In genomic region chr6:29924287-29924686, GRCh38 we compare ENCODE assay signal across 16 cellular contexts. TPM values are rescaled to one million over a fixed set of nuclear protein-coding genes. Genes with fewer than 3 reads are reported as not detected.
DNase-seq lines count a peak whose midpoint lies in the region; ATAC-seq, FAIRE-seq and TF ChIP-seq lines count a peak whose summit lies in the region.
"Had no signal": no experiment of that assay in that cellular context is flagged by ENCODE, and none has a peak within 500 bp of the region (broad histone marks: within the 10 kb centered on the region; RNA-seq: fewer than 3 reads in every experiment).

No MANE protein-coding gene starts in this region.

- no peaks in the 10 kb centered on the region for H3K9me1 ChIP-seq in keratinocyte (ENCODE audit: control insufficient read depth, extremely low read depth, insufficient read depth, low read length)

- no peak overlapping the region for H2BK120ac ChIP-seq in trophoblast cell (ENCODE audit: insufficient read depth, low read length, poor library complexity)

- TF ChIP-seq RAD21 in HCT116 (IDR thresholded peaks at IDR 0.05; ENCODE audit: low read depth), result no peak

- H3K9me3 ChIP-seq in HCT116 (ENCODE audit: control insufficient read depth in 1 of 2, insufficient read depth in 1 of 2, low read depth in 1 of 2, low read length in 2 of 2) (no peaks in the 10 kb centered on the region), Loucy (ENCODE audit: insufficient read depth, low read depth, low read length) (no peaks in the 10 kb centered on the region), T-helper 17 cell (ENCODE audit: control insufficient read depth, low read length, poor library complexity, severe bottlenecking) (no peaks in the 10 kb centered on the region), keratinocyte (ENCODE audit: control insufficient read depth, low read depth, low read length) (no peaks in the 10 kb centered on the region), trophoblast cell (ENCODE audit: insufficient read depth, low read depth, low read length) (peaks cover 7% of the 10 kb centered on the region), upper lobe of right lung (no peaks in the 10 kb centered on the region)

- H3K4me1 Mint-ChIP-seq in T-helper 17 cell, result peaks cover 8% of the 10 kb centered on the region

- H3K4me1 ChIP-seq in HCT116 (ENCODE audit: control insufficient read depth in 1 of 2, insufficient read depth in 2 of 2, low read length in 2 of 2) (peaks cover 6 to 19% of the 10 kb centered on the region in 2 experiments), Loucy (ENCODE audit: insufficient read depth, low read length, poor library complexity, severe bottlenecking) (peaks cover 45% of the 10 kb centered on the region), keratinocyte (ENCODE audit: control insufficient read depth, extremely low read depth, insufficient read depth, low read length) (peaks cover 22% of the 10 kb centered on the region), trophoblast cell (ENCODE audit: control insufficient read depth in 1 of 2, insufficient read depth in 2 of 2, low read length in 2 of 2) (no peaks in the 10 kb centered on the region), upper lobe of right lung (peaks cover 3% of the 10 kb centered on the region)

- intact Hi-C loops in HCT116 (cut with micrococcal nuclease) (no loop called here), upper lobe of right lung (cut with DNase I) (no loop called here)

- H4K91ac ChIP-seq in trophoblast cell (ENCODE audit: low read depth, low read length), result no peak overlapping the region

- no peaks in the 10 kb centered on the region for H3K79me1 ChIP-seq in trophoblast cell (ENCODE audit: low read length)

- no peak overlapping the region for H3K18ac ChIP-seq in trophoblast cell (ENCODE audit: low read length)

- H2BK12ac ChIP-seq in trophoblast cell (ENCODE audit: low read length), result no peak overlapping the region

- no peak for FAIRE-seq in keratinocyte (lab: Jason Lieb, UNC)
- FAIRE-seq: HepG2 had no signal

- POLR2A ChIA-PET in HCT116 (lab: Charles Lee), result no interaction called here

- no peak overlapping the region for H3K4me3 ChIP-seq in HCT116 (replicated peaks in 1 of 2; ENCODE audit: low read depth in 1 of 2, low read length in 2 of 2)
- no peak overlapping the region for H3K4me3 ChIP-seq in Loucy (ENCODE audit: low read length, poor library complexity, severe bottlenecking)
- H3K4me3 ChIP-seq in keratinocyte (ENCODE audit: control insufficient read depth in 2 of 3, extremely low read depth in 1 of 3, insufficient read depth in 2 of 3, low read depth in 1 of 3, low read length in 3 of 3), result no peak overlapping the region
- no peak overlapping the region for H3K4me3 ChIP-seq in trophoblast cell (ENCODE audit: low read depth, low read length)
- H3K4me3 ChIP-seq in upper lobe of right lung, result no peak overlapping the region
- H3K4me3 ChIP-seq: GM23248 had no signal

- H4K20me1 ChIP-seq in HCT116 (ENCODE audit: insufficient read depth) (no peaks in the 10 kb centered on the region), Loucy (ENCODE audit: insufficient read depth, low read length, poor library complexity, severe bottlenecking) (no peaks in the 10 kb centered on the region), keratinocyte (ENCODE audit: control insufficient read depth, extremely low read depth, insufficient read depth, low read length) (no peaks in the 10 kb centered on the region)

- H3K27ac Mint-ChIP-seq in T-helper 17 cell, result peak overlapping the region; percentile 90

- H3K27ac ChIP-seq in HCT116 (ENCODE audit: low read depth, low read length), result no peak overlapping the region
- peak overlapping the region; percentile 25 for H3K27ac ChIP-seq in keratinocyte (ENCODE audit: control insufficient read depth, insufficient read depth, low read length)
- no peak overlapping the region for H3K27ac ChIP-seq in trophoblast cell (ENCODE audit: low read depth, low read length)
- no peak overlapping the region for H3K27ac ChIP-seq in upper lobe of right lung
- H3K27ac ChIP-seq: GM23248, KMS-11 had no signal

- no peak overlapping the region for H3K4me3 Mint-ChIP-seq in T-helper 17 cell

- H3K9me2 ChIP-seq in HCT116 (ENCODE audit: insufficient read depth) (no peaks in the 10 kb centered on the region), Loucy (replicated peaks; ENCODE audit: low read depth, low read length) (no peaks in the 10 kb centered on the region)

- H2BK5ac ChIP-seq in trophoblast cell (ENCODE audit: low read depth, low read length, poor library complexity), result no peak overlapping the region

- CTCF ChIA-PET in HCT116 (lab: Charles Lee), result no interaction called here

- TF ChIP-seq CTCF in HCT116 (IDR thresholded peaks at IDR 0.05 in 2 of 3, conservative IDR thresholded peaks at IDR 0.05 in 1 of 3; ENCODE audit: borderline replicate concordance in 1 of 3, insufficient read depth in 1 of 3, low read depth in 2 of 3, low read length in 2 of 3) (no peak), Loucy (conservative IDR thresholded peaks at IDR 0.05; ENCODE audit: low read length) (no peak), keratinocyte (optimal IDR thresholded peaks at IDR 0.05 in 1 of 3, IDR thresholded peaks at IDR 0.05 in 1 of 3, conservative IDR thresholded peaks at IDR 0.05 in 1 of 3; ENCODE audit: extremely low read depth in 1 of 3, insufficient read depth in 2 of 3, low read length in 3 of 3) (no peak), upper lobe of right lung (IDR thresholded peaks at IDR 0.05) (no peak)

- H3K36me3 ChIP-seq in HCT116 (ENCODE audit: control insufficient read depth in 1 of 2, insufficient read depth in 2 of 2, low read length in 2 of 2) (no peaks in the 10 kb centered on the region), Loucy (ENCODE audit: insufficient read depth, low read length) (no peaks in the 10 kb centered on the region), keratinocyte (ENCODE audit: control insufficient read depth in 2 of 2, extremely low read depth in 1 of 2, insufficient read depth in 2 of 2, low read length in 2 of 2) (no peaks in the 10 kb centered on the region), trophoblast cell (ENCODE audit: control insufficient read depth in 1 of 2, insufficient read depth in 2 of 2, low read length in 2 of 2) (no peaks in the 10 kb centered on the region), upper lobe of right lung (no peaks in the 10 kb centered on the region)

- H3K79me2 ChIP-seq in HCT116 (ENCODE audit: insufficient read depth, low read length) (no peaks in the 10 kb centered on the region), Loucy (ENCODE audit: insufficient read depth, low read length) (peaks cover 37% of the 10 kb centered on the region), keratinocyte (ENCODE audit: control insufficient read depth, insufficient read depth, low read length) (no peaks in the 10 kb centered on the region), trophoblast cell (ENCODE audit: control insufficient read depth, insufficient read depth, low read length, poor library complexity) (no peaks in the 10 kb centered on the region)

- H3K9ac ChIP-seq in HCT116 (ENCODE audit: low read length) (no peak overlapping the region), Loucy (ENCODE audit: low read depth, low read length, poor library complexity, severe bottlenecking) (no peak overlapping the region), keratinocyte (ENCODE audit: control insufficient read depth, extremely low read depth, insufficient read depth, low read length) (no peak overlapping the region), trophoblast cell (ENCODE audit: low read length) (no peak overlapping the region)
- H3K9ac ChIP-seq: GM23248, KMS-11 had no signal

- no peak overlapping the region for H4K12ac ChIP-seq in trophoblast cell (ENCODE audit: low read depth, low read length)

- ATAC-seq in HCT116 (peak; percentile 58), T-helper 17 cell (no peak), HG03159 (IDR thresholded peaks at IDR 0.05; ENCODE audit: unreplicated experiment) (no peak), upper lobe of right lung (no peak)
- ATAC-seq: HepG2 had no signal

- no peak overlapping the region for H2AK5ac ChIP-seq in trophoblast cell (ENCODE audit: low read length)

- no CpG with 5 or more reads among the region's 3 CpGs for WGBS in trophoblast cell (ENCODE audit: extremely low coverage, insufficient coverage, insufficient read length)

- H3K4me2 ChIP-seq in HCT116 (ENCODE audit: low read length) (peak overlapping the region; percentile 40; the same call in 1 of the 2 replicates), Loucy (ENCODE audit: low read depth, low read length, poor library complexity, severe bottlenecking) (peak overlapping the region; percentile 99), keratinocyte (ENCODE audit: control insufficient read depth, extremely low read depth, insufficient read depth, low read depth, low read length) (peak overlapping the region; percentile 8), trophoblast cell (ENCODE audit: low read length) (no peak overlapping the region)
- H3K4me2 ChIP-seq: KMS-11 had no signal

- no peaks in the 10 kb centered on the region for H3K36me3 Mint-ChIP-seq in T-helper 17 cell (ENCODE audit: low read depth)

- TF ChIP-seq POLR2A in HCT116 (IDR thresholded peaks at IDR 0.05; ENCODE audit: borderline replicate concordance, extremely low read depth, insufficient read depth, insufficient read length), result no peak

- H3F3A ChIP-seq in Loucy (ENCODE audit: low read depth), result no peaks in the 10 kb centered on the region

- no TSS peak for BruUV-seq in HCT116 (replicated peaks; lab: Mats Ljungman, UMichigan)

- no peaks in the 10 kb centered on the region for H3K27me3 Mint-ChIP-seq in T-helper 17 cell

- no peak overlapping the region for H4K8ac ChIP-seq in trophoblast cell (ENCODE audit: low read depth, low read length)

- no peak overlapping the region for H3K4ac ChIP-seq in trophoblast cell (ENCODE audit: low read depth, low read length)

- dilution Hi-C loops in keratinocyte (cut with MboI; ENCODE audit: extremely low pct_ligation_motif_present, low sequenced_read_pairs), result no loop called here

- H2AFZ ChIP-seq in HCT116 (ENCODE audit: low read depth, low read length, poor library complexity, severe bottlenecking), result no peak overlapping the region
- no peak overlapping the region for H2AFZ ChIP-seq in Loucy (ENCODE audit: low read length)
- no peak overlapping the region for H2AFZ ChIP-seq in keratinocyte (ENCODE audit: control insufficient read depth, low read length)
- H2AFZ ChIP-seq in trophoblast cell (ENCODE audit: insufficient read depth, low read length, poor library complexity), result no peak overlapping the region
- H2AFZ ChIP-seq: GM23248 had no signal

- no peak overlapping the region for H3K14ac ChIP-seq in trophoblast cell (ENCODE audit: low read length)

- RAD21 ChIA-PET in HCT116 (lab: Charles Lee; ENCODE audit: low non-redundant PET in 1 of 2, low total read pairs in 2 of 2, uncharacterized antibody in 2 of 2, unreplicated experiment in 2 of 2), result no interaction called here

- no peaks in the 10 kb centered on the region for H3K27me3 ChIP-seq in HCT116 (ENCODE audit: insufficient read depth, low read length)
- no peaks in the 10 kb centered on the region for H3K27me3 ChIP-seq in Loucy (ENCODE audit: insufficient read depth, low read length, poor library complexity, severe bottlenecking)
- no peaks in the 10 kb centered on the region for H3K27me3 ChIP-seq in keratinocyte (ENCODE audit: control insufficient read depth, extremely low read depth, insufficient read depth, low read length)
- H3K27me3 ChIP-seq in trophoblast cell (ENCODE audit: insufficient read depth, low read length), result no peaks in the 10 kb centered on the region
- H3K27me3 ChIP-seq in upper lobe of right lung, result no peaks in the 10 kb centered on the region

- DNase-seq in HCT116 (ENCODE audit: low read depth, low spot score) (no peak), T-helper 17 cell (no peak), keratinocyte (ENCODE audit: low read depth, low spot score) (no peak), trophoblast cell (no peak), upper lobe of right lung (no peak)
- DNase-seq: DMS79, HCEC 1CT, MM.1S, NCI-H1092 treated with DMSO at 0.1 percent for 48 hours, NCI-H1930, NCI-H510A had no signal

- no peak overlapping the region for H3K23ac ChIP-seq in trophoblast cell (ENCODE audit: low read length)

RNA-seq across cellular contexts. Expression of gene HLA-A, which starts 18.0 kb away (rescaled TPM):
- total RNA-seq in HCT116 (2021; ENCODE audit: unreplicated experiment), result 251 TPM
- polyA plus RNA-seq in HCT116 (2012), result 534 and 638 TPM in 2 replicates
- 1,000 to 10,000 TPM; 1,960 to 2,242 TPM for total RNA-seq in T-helper 17 cell
- 401 to 820 TPM (median 420 TPM) in 3 replicates for polyA plus RNA-seq in keratinocyte
- polyA plus RNA-seq in keratinocyte (2011; ENCODE audit: low read depth), result 445 TPM
- 280 and 402 TPM in 2 replicates for polyA plus RNA-seq in keratinocyte (2011; cell fraction: cytosol; rRNA removed)
- polyA plus RNA-seq in keratinocyte (2011; cell fraction: nucleus; rRNA removed), result 1,068 and 1,118 TPM in 2 replicates
- 503 and 636 TPM in 2 replicates for polyA plus RNA-seq in keratinocyte (2012; ENCODE audit: low replicate concordance)
- polyA minus RNA-seq in keratinocyte, result 256 to 498 TPM (median 366 TPM) in 3 replicates
- 705 TPM for polyA minus RNA-seq in keratinocyte (2011; cell fraction: cytosol; rRNA and poly(A)+ RNA removed)
- 541 and 602 TPM in 2 replicates for polyA minus RNA-seq in keratinocyte (2011; cell fraction: nucleus; rRNA and poly(A)+ RNA removed)
- 12.3 and 12.5 TPM in 2 replicates for polyA plus RNA-seq in trophoblast cell (2013)
- 1,071 TPM for total RNA-seq in upper lobe of right lung
